Comparison of ENCODE assay signal across 8 cellular contexts in the genomic region with DNA sequence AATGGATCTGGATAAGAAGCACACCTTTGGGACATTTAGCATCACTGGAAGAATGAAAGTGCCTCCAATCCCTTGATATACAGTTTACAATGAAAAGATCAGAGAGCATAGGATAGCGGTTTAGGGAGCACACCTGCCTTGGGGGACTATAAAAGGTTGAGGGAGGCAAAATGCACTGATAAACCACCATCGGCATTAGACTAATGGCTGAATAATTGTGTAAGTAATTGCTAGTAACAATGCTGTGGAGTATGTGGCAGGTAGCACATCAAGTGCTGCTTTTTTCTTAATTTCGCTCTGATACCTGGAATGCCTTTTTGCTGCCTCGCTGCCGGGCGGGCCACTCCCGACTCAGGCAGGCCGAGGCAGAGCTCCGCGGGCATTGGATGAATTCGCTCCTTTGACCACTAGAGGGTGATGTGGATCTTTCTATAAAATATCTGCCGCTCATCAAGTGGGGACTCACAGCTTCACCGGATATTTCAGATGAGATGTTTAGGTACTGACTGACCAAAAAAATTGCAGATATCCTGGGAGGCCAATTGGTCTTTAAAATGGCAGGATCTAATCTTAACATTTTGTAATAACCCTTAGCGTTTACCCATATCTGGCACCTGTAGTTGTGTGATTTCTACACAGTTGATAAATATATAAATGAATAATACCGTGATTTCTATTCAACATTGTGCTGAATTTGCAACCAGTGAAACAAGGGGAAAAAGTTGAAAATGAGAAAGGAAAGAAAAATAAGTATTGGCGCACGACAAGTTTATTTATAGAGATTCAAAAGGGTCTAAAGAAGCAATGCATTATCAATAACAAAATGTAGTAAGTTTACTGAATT.
A peak's percentile ranks its signal among the peaks of the same experiment; 100 is the strongest.
DNase-seq lines count a peak whose midpoint lies in the region; ATAC-seq, FAIRE-seq and TF ChIP-seq lines count a peak whose summit lies in the region.

No MANE protein-coding gene starts in this region.

- no peak overlapping the region for H3K4me3 ChIP-seq in fibroblast of the aortic adventitia (ENCODE audit: low read depth, low read length)

- ATAC-seq in GM21515 (IDR thresholded peaks at IDR 0.05; ENCODE audit: unreplicated experiment) = peak; percentile 95
- ATAC-seq in activated T-cell treated with anti-CD3 and anti-CD28 coated beads, Interleukin-2, amount 50 U/mL, for 72 hours (replicated peaks in 1 of 2) = peak; percentile 68 to 70

- no peak for FAIRE-seq in urothelium cell line (lab: Jason Lieb, UNC)

- H3K4me3 Mint-ChIP-seq in activated T-cell treated with anti-CD3 and anti-CD28 coated beads, Interleukin-2, amount 50 U/mL, for 72 hours = peak overlapping the region; percentile 37 to 57

- H3K9me3 Mint-ChIP-seq in activated T-cell treated with anti-CD3 and anti-CD28 coated beads, Interleukin-2, amount 50 U/mL, for 72 hours = no peaks in the 10 kb centered on the region

- no peaks in the 10 kb centered on the region for H3K27me3 Mint-ChIP-seq in activated T-cell treated with anti-CD3 and anti-CD28 coated beads, Interleukin-2, amount 50 U/mL, for 72 hours (ENCODE audit: low read depth)

- H3K4me1 Mint-ChIP-seq in activated T-cell treated with anti-CD3 and anti-CD28 coated beads, Interleukin-2, amount 50 U/mL, for 72 hours (ENCODE audit: low read depth) = peaks cover 14% of the 10 kb centered on the region

- DNase-seq in EL (peak; percentile 71), HT1080 (ENCODE audit: low read depth) (peak; percentile 77), OCI-M2 (lab: John Stamatoyannopoulos, UW; ENCODE audit: unreplicated experiment) (peak; percentile 30), fibroblast of the aortic adventitia (ENCODE audit: low read depth) (peak; percentile 71), nucleus accumbens (lab: John Stamatoyannopoulos, UW) (peak in 38 of 56 donors; percentile 2 to 75 (median 27)), urothelium cell line (ENCODE audit: low spot score) (peak; percentile 80)
- peak; percentile 52 to 64 for DNase-seq in activated T-cell treated with anti-CD3 and anti-CD28 coated beads, Interleukin-2, amount 50 U/mL, for 72 hours

- peak overlapping the region; percentile 70 for H3K27ac Mint-ChIP-seq in activated T-cell treated with anti-CD3 and anti-CD28 coated beads, Interleukin-2, amount 50 U/mL, for 72 hours

- H3K36me3 Mint-ChIP-seq in activated T-cell treated with anti-CD3 and anti-CD28 coated beads, Interleukin-2, amount 50 U/mL, for 72 hours (ENCODE audit: insufficient read depth in 2 of 2) = no peaks in the 10 kb centered on the region

- TF ChIP-seq CTCF in fibroblast of the aortic adventitia (IDR thresholded peaks at IDR 0.05; ENCODE audit: insufficient read depth, low read length) = peak; percentile 73

Comparison
In these comparisons a context has a peak if more than half of its experiments do, and no peak if none do; other contexts are left out.
1. DNase-seq: peak in every context shown above with its lines; median percentile 80 in urothelium cell line; 77 in HT1080; 71 in EL; 71 in fibroblast of the aortic adventitia; 58 in activated T-cell treated with anti-CD3 and anti-CD28 coated beads, Interleukin-2, amount 50 U/mL, for 72 hours; 30 in OCI-M2; 27 in nucleus accumbens.